In the genomic region with DNA sequence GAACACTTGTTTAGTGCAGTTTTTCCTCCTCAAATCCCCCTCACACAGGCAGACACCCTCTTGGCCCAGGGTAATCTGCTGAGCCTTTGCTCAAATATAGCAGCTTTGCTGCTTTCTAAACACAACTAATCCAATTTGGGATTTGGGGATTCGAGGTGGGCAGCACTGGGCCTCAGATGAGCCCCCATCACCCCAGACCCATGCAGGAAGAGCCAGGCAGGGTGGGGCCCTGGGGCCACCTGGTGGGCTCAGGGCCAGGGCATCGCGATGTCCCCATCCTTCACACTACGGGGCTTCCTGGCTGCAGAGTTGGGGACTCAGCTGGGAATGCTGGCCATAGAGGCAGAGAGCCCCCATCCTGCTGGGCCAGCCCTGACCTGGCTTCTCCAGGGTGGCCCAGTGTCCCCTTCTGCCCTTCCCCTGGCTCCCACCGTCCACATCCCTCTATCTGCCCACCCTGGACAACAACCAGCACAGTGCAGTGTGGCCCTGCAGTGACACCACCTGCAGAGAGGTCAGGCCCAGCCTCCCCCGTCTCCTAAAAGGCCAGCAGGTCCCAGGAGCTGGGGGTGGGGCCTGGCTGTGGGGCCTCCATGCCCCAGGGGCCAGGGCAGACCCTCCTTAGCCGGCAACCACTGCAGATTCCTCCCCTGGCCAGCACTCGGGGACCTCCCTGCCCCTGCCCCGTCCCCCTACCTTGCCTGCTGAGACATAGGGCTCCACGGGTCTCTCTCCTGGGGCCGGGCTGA, we compare ENCODE assay signal across 9 cellular contexts. TPM values are rescaled to one million over a fixed set of nuclear protein-coding genes. Genes with fewer than 3 reads are reported as not detected.
DNase-seq lines count a peak whose midpoint lies in the region; ATAC-seq and TF ChIP-seq lines count a peak whose summit lies in the region.
"Had no signal": no experiment of that assay in that cellular context is flagged by ENCODE, and none has a peak within 500 bp of the region (broad histone marks: within the 10 kb centered on the region; RNA-seq: fewer than 3 reads in every experiment).

No MANE protein-coding gene starts in this region.

- no peak for TF ChIP-seq POLR2A in NB4 (IDR thresholded peaks at IDR 0.05; ENCODE audit: extremely low read depth, insufficient read length)

- H3K27ac Mint-ChIP-seq in CD4-positive, alpha-beta memory T cell = peak overlapping the region; percentile 67 to 97 (median 85)
- H3K27ac Mint-ChIP-seq in central memory CD8-positive, alpha-beta T cell (ENCODE audit: low read depth) = peak overlapping the region; percentile 90
- peak overlapping the region; percentile 42 to 80 (median 59) for H3K27ac Mint-ChIP-seq in nephron

- POLR2A ChIA-PET in CD4-positive, alpha-beta memory T cell (lab: Charles Lee; ENCODE audit: partially characterized antibody) = interaction anchor here (1.0 to 3.5 kb wide), 3 partner anchors 29 to 36 kb away, joined by 3 to 23 read pairs (median 3); no protein-coding TSS in a partner anchor

- peaks cover 0 to 3% of the 10 kb centered on the region in 2 donors for H3K36me3 Mint-ChIP-seq in CD4-positive, alpha-beta memory T cell
- H3K36me3 Mint-ChIP-seq in central memory CD8-positive, alpha-beta T cell (ENCODE audit: insufficient read depth) = no peaks in the 10 kb centered on the region
- no peaks in the 10 kb centered on the region for H3K36me3 Mint-ChIP-seq in nephron (ENCODE audit: low read depth)

- H3K4me3 ChIP-seq in CD4-positive, alpha-beta memory T cell (ENCODE audit: low read length in 2 of 2) = peak overlapping the region; percentile 78 to 96
- peak overlapping the region; percentile 77 for H3K4me3 ChIP-seq in NB4 (ENCODE audit: low read depth, low read length)

- H3K9me3 ChIP-seq in CD4-positive, alpha-beta memory T cell (ENCODE audit: control insufficient read depth in 1 of 2, low read length in 2 of 2) = no peaks in the 10 kb centered on the region

- intact Hi-C loops in CD4-positive, alpha-beta memory T cell (cut with micrococcal nuclease) = no loop called here
- intact Hi-C loops in sciatic nerve (cut with DNase I) = no loop called here

- no peaks in the 10 kb centered on the region for H3K27me3 ChIP-seq in CD4-positive, alpha-beta memory T cell (ENCODE audit: insufficient read depth, low read length)

- peaks cover 29% of the 10 kb centered on the region for H3K4me1 ChIP-seq in CD4-positive, alpha-beta memory T cell (ENCODE audit: insufficient read depth, low read length)

- no peak for DNase-seq in CD4-positive, alpha-beta memory T cell
- DNase-seq in NB4 (ENCODE audit: low read depth) (no peak), cortex of kidney (lab: John Stamatoyannopoulos, UW) (no peak), sciatic nerve (ENCODE audit: low spot score) (no peak)
- DNase-seq in central memory CD8-positive, alpha-beta T cell (ENCODE audit: low spot score in 2 of 2) = no peak

- CTCF ChIA-PET in CD4-positive, alpha-beta memory T cell (lab: Charles Lee; ENCODE audit: partially characterized antibody) = interaction anchor here (1.9 kb wide), 1 partner anchor 31 kb away, joined by 9 read pairs; no protein-coding TSS in a partner anchor

- no peak for ATAC-seq in central memory CD8-positive, alpha-beta T cell (replicated peaks; ENCODE audit: extremely low read depth, poor library complexity, severe bottlenecking)
- no peak for ATAC-seq in sciatic nerve
- no peak for ATAC-seq in GM21723 (IDR thresholded peaks at IDR 0.05; ENCODE audit: unreplicated experiment)
- ATAC-seq in HG03045 (IDR thresholded peaks at IDR 0.05; ENCODE audit: unreplicated experiment) = no peak

- no peaks in the 10 kb centered on the region for H3K9me3 Mint-ChIP-seq in CD4-positive, alpha-beta memory T cell
- no peaks in the 10 kb centered on the region for H3K9me3 Mint-ChIP-seq in central memory CD8-positive, alpha-beta T cell
- no peaks in the 10 kb centered on the region for H3K9me3 Mint-ChIP-seq in nephron

- H3K27ac ChIP-seq in CD4-positive, alpha-beta memory T cell (ENCODE audit: low read depth, low read length) = no peak overlapping the region

- H3K4me1 Mint-ChIP-seq in CD4-positive, alpha-beta memory T cell = peaks cover 14 to 36% (median 26%) of the 10 kb centered on the region in 4 donors
- H3K4me1 Mint-ChIP-seq in central memory CD8-positive, alpha-beta T cell = peaks cover 33% of the 10 kb centered on the region
- peaks cover 28% of the 10 kb centered on the region for H3K4me1 Mint-ChIP-seq in nephron

- no peak for TF ChIP-seq CTCF in NB4 (IDR thresholded peaks at IDR 0.05; ENCODE audit: low read depth, low read length)
- TF ChIP-seq CTCF in nephron (IDR thresholded peaks at IDR 0.05; ENCODE audit: unreplicated experiment in 3 of 3) = no peak

- H3K4me3 Mint-ChIP-seq in CD4-positive, alpha-beta memory T cell = peak overlapping the region; percentile 91 to 97 (median 96)
- peak overlapping the region; percentile 90 for H3K4me3 Mint-ChIP-seq in central memory CD8-positive, alpha-beta T cell
- H3K4me3 Mint-ChIP-seq in nephron = peak overlapping the region; percentile 50 to 73 (median 67)

- peaks cover 0 to 1% of the 10 kb centered on the region in 2 donors for H3K27me3 Mint-ChIP-seq in CD4-positive, alpha-beta memory T cell
- H3K27me3 Mint-ChIP-seq in central memory CD8-positive, alpha-beta T cell = no peaks in the 10 kb centered on the region
- peaks cover 24% of the 10 kb centered on the region for H3K27me3 Mint-ChIP-seq in nephron (ENCODE audit: low read depth)

- no peaks in the 10 kb centered on the region for H3K36me3 ChIP-seq in CD4-positive, alpha-beta memory T cell (ENCODE audit: insufficient read depth, low read length)

RNA-seq across cellular contexts. Expression of a gene that starts 56.6 kb away (rescaled TPM):
- not detected for total RNA-seq in CD4-positive, alpha-beta memory T cell
- not detected for polyA plus RNA-seq in CD4-positive, alpha-beta memory T cell
- total RNA-seq in sciatic nerve = 6.8 TPM
- total RNA-seq: H4 had no signal
